ENCODE assay signal across 39 cellular contexts in the genomic region with DNA sequence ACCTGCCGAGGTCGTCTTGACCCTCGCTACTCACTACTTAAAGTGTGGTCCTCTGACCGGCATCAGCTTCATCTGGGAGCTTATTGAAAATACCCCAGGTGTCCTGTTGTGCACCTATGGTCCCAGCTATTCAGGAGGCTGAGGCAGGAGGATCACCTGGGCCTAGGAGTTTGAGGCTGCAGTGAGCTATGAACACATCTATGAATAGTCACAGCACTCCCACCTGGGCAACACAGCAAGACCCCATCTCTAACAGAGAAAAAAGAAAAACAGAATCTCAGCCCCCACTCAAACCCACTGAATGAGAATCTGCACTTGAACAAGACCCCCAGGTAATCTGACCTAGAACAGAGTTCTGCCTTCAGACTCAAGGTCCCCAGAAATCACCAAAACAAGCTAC. TPM values are rescaled to one million over a fixed set of nuclear protein-coding genes. Genes with fewer than 3 reads are reported as not detected.
"Had no signal": no experiment of that assay in that cellular context is flagged by ENCODE, and none has a peak within 500 bp of the region (broad histone marks: within the 10 kb centered on the region; RNA-seq: fewer than 3 reads in every experiment).

No MANE protein-coding gene starts in this region.

- H3K27ac ChIP-seq: ascending aorta, cardiac muscle cell, colonic mucosa, VCaP had no signal

- H3K36me3 ChIP-seq: ascending aorta, cardiac muscle cell, colonic mucosa had no signal

- H3K9me3 ChIP-seq: ascending aorta, colonic mucosa had no signal

- H3K4me1 ChIP-seq: ascending aorta, colonic mucosa had no signal

- H3K27me3 ChIP-seq: ascending aorta had no signal

- H3K4me3 ChIP-seq: ascending aorta, cardiac muscle cell, colonic mucosa had no signal

- H3K36me3 Mint-ChIP-seq: activated CD8-positive, alpha-beta memory T cell treated with anti-CD3 and anti-CD28 coated beads, Interleukin-2, amount 10 ng/mL, durations not matched to agents 7 days and 5 days; activated naive CD4-positive, alpha-beta T cell treated with anti-CD3 and anti-CD28 coated beads, Interleukin-2, amount 10 ng/mL, durations not matched to agents 7 days and 5 days; activated naive CD4-positive, alpha-beta T cell treated with anti-CD3 and anti-CD28 coated beads, Interleukin-2, amount 50 U/mL, for 24 hours; activated naive CD8-positive, alpha-beta T cell; activated naive CD8-positive, alpha-beta T cell treated with anti-CD3 and anti-CD28 coated beads, Interleukin-2, amount 10 ng/mL, durations not matched to agents 7 days and 5 days; brain had no signal

- FAIRE-seq: bronchial epithelial cell, TTC549 had no signal

- H3K4me3 Mint-ChIP-seq: activated CD4-positive, alpha-beta memory T cell treated with anti-CD3 and anti-CD28 coated beads, Interleukin-2, amount 10 ng/mL, durations not matched to agents 7 days and 5 days; activated CD4-positive, alpha-beta T cell treated with anti-CD3 and anti-CD28 coated beads for 36 hours; activated CD4-positive, alpha-beta T cell treated with anti-CD3 and anti-CD28 coated beads, Interleukin-2, amount 10 ng/mL, durations not matched to agents 7 days and 5 days; activated CD8-positive, alpha-beta memory T cell treated with anti-CD3 and anti-CD28 coated beads, Interleukin-2, amount 10 ng/mL, durations not matched to agents 7 days and 5 days; activated CD8-positive, alpha-beta T cell treated with anti-CD3 and anti-CD28 coated beads, Interleukin-2, amount 10 ng/mL, durations not matched to agents 7 days and 5 days; activated naive CD4-positive, alpha-beta T cell treated with anti-CD3 and anti-CD28 coated beads, Interleukin-2, amount 10 ng/mL, durations not matched to agents 7 days and 5 days; activated naive CD4-positive, alpha-beta T cell treated with anti-CD3 and anti-CD28 coated beads, Interleukin-2, amount 50 U/mL, for 24 hours; activated naive CD8-positive, alpha-beta T cell; activated naive CD8-positive, alpha-beta T cell treated with anti-CD3 and anti-CD28 coated beads, Interleukin-2, amount 10 ng/mL, durations not matched to agents 7 days and 5 days; activated naive CD8-positive, alpha-beta T cell treated with anti-CD3 and anti-CD28 coated beads, Interleukin-2, amount 50 U/mL, for 24 hours; activated T-cell treated with anti-CD3 and anti-CD28 coated beads, Interleukin-2, amount 50 U/mL, for 24 hours; brain; central memory CD8-positive, alpha-beta T cell; T-helper 2 cell treated with Interferon-gamma antibody and Interleukin-4, amounts not matched to agents 5 μg/mL and 100 μg/mL, for 36 hours had no signal

- H3K9me3 Mint-ChIP-seq: activated CD4-positive, alpha-beta memory T cell treated with anti-CD3 and anti-CD28 coated beads, Interleukin-2, amount 10 ng/mL, durations not matched to agents 7 days and 5 days; activated CD4-positive, alpha-beta T cell treated with anti-CD3 and anti-CD28 coated beads, Interleukin-2, amount 10 ng/mL, durations not matched to agents 7 days and 5 days; activated naive CD4-positive, alpha-beta T cell treated with anti-CD3 and anti-CD28 coated beads, Interleukin-2, amount 10 ng/mL, durations not matched to agents 7 days and 5 days; activated naive CD4-positive, alpha-beta T cell treated with anti-CD3 and anti-CD28 coated beads, Interleukin-2, amount 50 U/mL, for 24 hours; activated naive CD8-positive, alpha-beta T cell treated with anti-CD3 and anti-CD28 coated beads, Interleukin-2, amount 10 ng/mL, durations not matched to agents 7 days and 5 days; activated naive CD8-positive, alpha-beta T cell treated with anti-CD3 and anti-CD28 coated beads, Interleukin-2, amount 50 U/mL, for 24 hours; activated T-cell treated with anti-CD3 and anti-CD28 coated beads, Interleukin-2, amount 50 U/mL, for 24 hours; activated T-helper 2 cell treated with anti-CD3 and anti-CD28 coated beads, Interferon-gamma antibody, Interleukin-2, Interleukin-4, amounts not matched to agents 10 μg/mL and 5 μg/mL and 100 μg/mL, durations not matched to agents 14 hours and 24 hours and 36 hours; central memory CD8-positive, alpha-beta T cell; T-helper 2 cell treated with Interferon-gamma antibody and Interleukin-4, amounts not matched to agents 5 μg/mL and 100 μg/mL, for 36 hours had no signal

- H3K4me1 Mint-ChIP-seq: activated CD4-positive, alpha-beta T cell treated with anti-CD3 and anti-CD28 coated beads for 36 hours; activated naive CD8-positive, alpha-beta T cell treated with anti-CD3 and anti-CD28 coated beads, Interleukin-2, amount 50 U/mL, for 24 hours had no signal

- DNase-seq: activated CD4-positive, alpha-beta memory T cell treated with anti-CD3 and anti-CD28 coated beads, Interleukin-2, amount 10 ng/mL, durations not matched to agents 7 days and 5 days; activated CD4-positive, alpha-beta T cell treated with anti-CD3 and anti-CD28 coated beads for 1 hour; activated CD4-positive, alpha-beta T cell treated with anti-CD3 and anti-CD28 coated beads for 36 hours; activated CD4-positive, alpha-beta T cell treated with anti-CD3 and anti-CD28 coated beads for 48 hours; activated CD4-positive, alpha-beta T cell treated with anti-CD3 and anti-CD28 coated beads, Interleukin-2, amount 10 ng/mL, durations not matched to agents 7 days and 5 days; activated CD4-positive, alpha-beta T cell treated with anti-CD3 and anti-CD28 coated beads, Interleukin-2, amount 50 U/mL, for 48 hours; activated CD4-positive, CD25-positive, alpha-beta regulatory T cell; activated CD8-positive, alpha-beta memory T cell treated with anti-CD3 and anti-CD28 coated beads for 24 hours; activated CD8-positive, alpha-beta memory T cell treated with anti-CD3 and anti-CD28 coated beads, Interleukin-2, amount 10 ng/mL, durations not matched to agents 7 days and 5 days; activated CD8-positive, alpha-beta memory T cell treated with anti-CD3 and anti-CD28 coated beads, Interleukin-2, amount 50 U/mL, for 48 hours; activated CD8-positive, alpha-beta T cell treated with anti-CD3 and anti-CD28 coated beads, Interleukin-2, amount 10 ng/mL, durations not matched to agents 7 days and 5 days; activated effector memory CD4-positive, alpha-beta T cell treated with Interleukin-2 at 50 U/mL for 16 hours; activated gamma-delta T cell; activated naive CD4-positive, alpha-beta T cell treated with anti-CD3 and anti-CD28 coated beads, Interleukin-2, amount 10 ng/mL, durations not matched to agents 7 days and 5 days; activated naive CD4-positive, alpha-beta T cell treated with Interleukin-2 at 50 U/mL for 16 hours; activated naive CD8-positive, alpha-beta T cell treated with anti-CD3 and anti-CD28 coated beads, Interleukin-2, amount 10 ng/mL, durations not matched to agents 7 days and 5 days; activated naive CD8-positive, alpha-beta T cell treated with anti-CD3 and anti-CD28 coated beads, Interleukin-2, amount 50 U/mL, for 24 hours; activated T-cell treated with anti-CD3 and anti-CD28 coated beads, Interleukin-2, amount 50 U/mL, for 24 hours; activated T-cell treated with anti-CD3 and anti-CD28 coated beads, Interleukin-2, amount 50 U/mL, for 48 hours; amygdala; anterior cingulate cortex; caudate nucleus; cerebellar nuclear complex; colonic mucosa; T-helper 9 cell had no signal

- ATAC-seq: activated CD4-positive, alpha-beta T cell treated with anti-CD3 and anti-CD28 coated beads for 36 hours; activated CD4-positive, CD25-positive, alpha-beta regulatory T cell treated with anti-CD3 and anti-CD28 coated beads, Interleukin-2, amount 50 U/mL, for 24 hours; activated CD8-positive, alpha-beta memory T cell treated with anti-CD3 and anti-CD28 coated beads, Interleukin-2, amount 10 ng/mL, durations not matched to agents 7 days and 5 days; activated CD8-positive, alpha-beta T cell treated with anti-CD3 and anti-CD28 coated beads, Interleukin-2, amount 10 ng/mL, durations not matched to agents 7 days and 5 days; activated naive CD8-positive, alpha-beta T cell treated with anti-CD3 and anti-CD28 coated beads, Interleukin-2, amount 50 U/mL, for 24 hours had no signal

- H3K27ac Mint-ChIP-seq: activated CD4-positive, alpha-beta memory T cell treated with anti-CD3 and anti-CD28 coated beads, Interleukin-2, amount 10 ng/mL, durations not matched to agents 7 days and 5 days; activated CD4-positive, alpha-beta T cell treated with anti-CD3 and anti-CD28 coated beads for 36 hours; activated CD4-positive, alpha-beta T cell treated with anti-CD3 and anti-CD28 coated beads, Interleukin-2, amount 10 ng/mL, durations not matched to agents 7 days and 5 days; activated CD8-positive, alpha-beta memory T cell treated with anti-CD3 and anti-CD28 coated beads, Interleukin-2, amount 10 ng/mL, durations not matched to agents 7 days and 5 days; activated CD8-positive, alpha-beta T cell treated with anti-CD3 and anti-CD28 coated beads, Interleukin-2, amount 10 ng/mL, durations not matched to agents 7 days and 5 days; activated naive CD4-positive, alpha-beta T cell treated with anti-CD3 and anti-CD28 coated beads, Interleukin-2, amount 10 ng/mL, durations not matched to agents 7 days and 5 days; activated naive CD4-positive, alpha-beta T cell treated with anti-CD3 and anti-CD28 coated beads, Interleukin-2, amount 50 U/mL, for 24 hours; activated naive CD8-positive, alpha-beta T cell; activated naive CD8-positive, alpha-beta T cell treated with anti-CD3 and anti-CD28 coated beads, Interleukin-2, amount 10 ng/mL, durations not matched to agents 7 days and 5 days; activated naive CD8-positive, alpha-beta T cell treated with anti-CD3 and anti-CD28 coated beads, Interleukin-2, amount 50 U/mL, for 24 hours; activated T-cell treated with anti-CD3 and anti-CD28 coated beads, Interleukin-2, amount 50 U/mL, for 24 hours; activated T-helper 2 cell treated with anti-CD3 and anti-CD28 coated beads, Interferon-gamma antibody, Interleukin-2, Interleukin-4, amounts not matched to agents 10 μg/mL and 5 μg/mL and 100 μg/mL, durations not matched to agents 14 hours and 24 hours and 36 hours; brain; T-helper 2 cell treated with Interferon-gamma antibody and Interleukin-4, amounts not matched to agents 5 μg/mL and 100 μg/mL, for 36 hours had no signal

RNA-seq across cellular contexts. Expression of gene OLIG1, which starts 8.7 kb away (rescaled TPM):
- total RNA-seq: activated CD4-positive, alpha-beta memory T cell treated with anti-CD3 and anti-CD28 coated beads, Interleukin-2, amount 10 ng/mL, durations not matched to agents 7 days and 5 days; activated CD4-positive, alpha-beta T cell treated with anti-CD3 and anti-CD28 coated beads for 36 hours; activated CD4-positive, alpha-beta T cell treated with anti-CD3 and anti-CD28 coated beads, Interleukin-2, amount 10 ng/mL, durations not matched to agents 7 days and 5 days; activated CD8-positive, alpha-beta memory T cell treated with anti-CD3 and anti-CD28 coated beads, Interleukin-2, amount 10 ng/mL, durations not matched to agents 7 days and 5 days; activated CD8-positive, alpha-beta T cell treated with anti-CD3 and anti-CD28 coated beads, Interleukin-2, amount 10 ng/mL, durations not matched to agents 7 days and 5 days; activated naive CD8-positive, alpha-beta T cell treated with anti-CD3 and anti-CD28 coated beads, Interleukin-2, amount 10 ng/mL, durations not matched to agents 7 days and 5 days; ascending aorta; bronchial epithelial cell; cardiac muscle cell; chondrocyte; colonic mucosa had no signal

RNA-seq across cellular contexts. Expression of gene OLIG2, which starts 35.5 kb away (rescaled TPM):
- total RNA-seq: activated CD4-positive, alpha-beta memory T cell treated with anti-CD3 and anti-CD28 coated beads, Interleukin-2, amount 10 ng/mL, durations not matched to agents 7 days and 5 days; activated CD4-positive, alpha-beta T cell treated with anti-CD3 and anti-CD28 coated beads for 36 hours; activated CD4-positive, alpha-beta T cell treated with anti-CD3 and anti-CD28 coated beads, Interleukin-2, amount 10 ng/mL, durations not matched to agents 7 days and 5 days; activated CD8-positive, alpha-beta memory T cell treated with anti-CD3 and anti-CD28 coated beads, Interleukin-2, amount 10 ng/mL, durations not matched to agents 7 days and 5 days; activated CD8-positive, alpha-beta T cell treated with anti-CD3 and anti-CD28 coated beads, Interleukin-2, amount 10 ng/mL, durations not matched to agents 7 days and 5 days; activated naive CD8-positive, alpha-beta T cell treated with anti-CD3 and anti-CD28 coated beads, Interleukin-2, amount 10 ng/mL, durations not matched to agents 7 days and 5 days; activated T-helper 2 cell treated with anti-CD3 and anti-CD28 coated beads, Interferon-gamma antibody, Interleukin-2, Interleukin-4, amounts not matched to agents 10 μg/mL and 5 μg/mL and 100 μg/mL, durations not matched to agents 14 hours and 24 hours and 36 hours; ascending aorta; bronchial epithelial cell; colonic mucosa had no signal
- polyA plus RNA-seq: adipose tissue, cardiac muscle cell had no signal
